8 cellular contexts compared by ENCODE assay signal in genomic region chr16:2858245-2859025, GRCh38. TPM values are rescaled to one million over a fixed set of nuclear protein-coding genes. Genes with fewer than 3 reads are reported as not detected.
DNase-seq lines count a peak whose midpoint lies in the region; ATAC-seq and TF ChIP-seq lines count a peak whose summit lies in the region.
"Had no signal": no experiment of that assay in that cellular context is flagged by ENCODE, and none has a peak within 500 bp of the region (broad histone marks: within the 10 kb centered on the region; RNA-seq: fewer than 3 reads in every experiment).

No MANE protein-coding gene starts in this region.

- peaks cover 43% of the 10 kb centered on the region for H3K27me3 Mint-ChIP-seq in WTC11 (ENCODE audit: low read depth)

- H3K9me3 ChIP-seq in HUES48 (ENCODE audit: control insufficient read depth, insufficient read depth, low read length) (peaks cover 11% of the 10 kb centered on the region), neuronal stem cell (replicated peaks in 1 of 2; ENCODE audit: control insufficient read depth in 2 of 2, insufficient read depth in 1 of 2, low read depth in 1 of 2, low read length in 2 of 2) (peaks cover 2 to 14% of the 10 kb centered on the region in 2 donors)

- TF ChIP-seq POLR2A in erythroblast (IDR thresholded peaks at IDR 0.05; ENCODE audit: low read length), result no peak

- peaks cover 21% of the 10 kb centered on the region for H3K9me3 Mint-ChIP-seq in WTC11

- DNase-seq in WTC11 (ENCODE audit: low spot score) (peak; percentile 50), neuronal stem cell (ENCODE audit: low spot score) (no peak), erythroblast (lab: John Stamatoyannopoulos, UW) (no peak)
- DNase-seq: hypothalamus had no signal

- H2BK5ac ChIP-seq in neuronal stem cell (ENCODE audit: low read length), result no peak overlapping the region

- no peak overlapping the region for H3K4me2 ChIP-seq in neuronal stem cell (ENCODE audit: insufficient read depth, low read length, poor library complexity, severe bottlenecking)

- no CpG with 5 or more reads among the region's 23 CpGs for WGBS in neuronal stem cell (ENCODE audit: extremely low coverage in 2 of 2, insufficient read length in 2 of 2, insufficient replicate concordance in 1 of 2), 2 donors

- no peak overlapping the region for H4K91ac ChIP-seq in neuronal stem cell (ENCODE audit: low read depth, low read length, poor library complexity)

- H3K14ac ChIP-seq in neuronal stem cell (ENCODE audit: low read length), result no peak overlapping the region

- H2BK120ac ChIP-seq in neuronal stem cell (ENCODE audit: low read depth, low read length), result no peak overlapping the region

- H3K27me3 ChIP-seq in HUES48 (ENCODE audit: control insufficient read depth, insufficient read depth, low read length) (peaks cover 22% of the 10 kb centered on the region), neuronal stem cell (ENCODE audit: control insufficient read depth in 3 of 3, insufficient read depth in 3 of 3, low read depth in 1 of 3, low read length in 3 of 3) (peaks cover 13 to 41% (median 32%) of the 10 kb centered on the region in 3 experiments)

- H3K4me3 Mint-ChIP-seq in WTC11, result peak overlapping the region; percentile 91

- H3K4me1 ChIP-seq in HUES48 (ENCODE audit: control insufficient read depth, insufficient read depth, low read length), result peaks cover 7% of the 10 kb centered on the region; the same call in 1 of the 2 replicates
- no peaks in the 10 kb centered on the region for H3K4me1 ChIP-seq in neuronal stem cell (ENCODE audit: control insufficient read depth in 2 of 2, insufficient read depth in 1 of 2, low read depth in 1 of 2, low read length in 2 of 2)

- H3K23ac ChIP-seq in neuronal stem cell (ENCODE audit: low read depth, low read length, poor library complexity), result no peak overlapping the region

- H3K27ac Mint-ChIP-seq in WTC11, result no peak overlapping the region

- H2BK15ac ChIP-seq in neuronal stem cell (ENCODE audit: low read length), result no peak overlapping the region

- H3K36me3 ChIP-seq in HUES48 (ENCODE audit: control insufficient read depth, insufficient read depth, low read length) (no peaks in the 10 kb centered on the region), neuronal stem cell (replicated peaks in 1 of 2; ENCODE audit: control insufficient read depth in 2 of 2, insufficient read depth in 2 of 2, low read length in 2 of 2) (no peaks in the 10 kb centered on the region)

- H2AFZ ChIP-seq in neuronal stem cell (ENCODE audit: low read length), result peak overlapping the region; percentile 83

- no peak overlapping the region for H3K4ac ChIP-seq in neuronal stem cell (ENCODE audit: low read length)

- H3K4me1 Mint-ChIP-seq in WTC11, result peaks cover 5% of the 10 kb centered on the region

- H3K9ac ChIP-seq in HUES48 (ENCODE audit: low read depth, low read length), result no peak overlapping the region
- H3K9ac ChIP-seq in neuronal stem cell (ENCODE audit: low read depth, low read length, poor library complexity), result no peak overlapping the region

- no peak overlapping the region for H2AK5ac ChIP-seq in neuronal stem cell (ENCODE audit: low read depth, low read length)

- no peak overlapping the region for H4K8ac ChIP-seq in neuronal stem cell (ENCODE audit: low read depth, low read length)

- peaks cover 8% of the 10 kb centered on the region for H3K36me3 Mint-ChIP-seq in WTC11

- POLR2A ChIA-PET in WTC11 (lab: Charles Lee), result interaction anchor here (0.6 kb wide), 1 partner anchor 131 kb away, joined by 5 read pairs; no protein-coding TSS in a partner anchor

- no peak overlapping the region for H2BK12ac ChIP-seq in neuronal stem cell (ENCODE audit: low read length)

- CTCF ChIA-PET in WTC11 (lab: Charles Lee), result interaction anchor here (0.8 to 2.5 kb wide), 9 partner anchors 10 to 105 kb away, joined by 3 to 12 read pairs (median 4); partner anchors contain the start of genes KREMEN2 and PRSS41

- no peaks in the 10 kb centered on the region for H3K79me1 ChIP-seq in neuronal stem cell (ENCODE audit: low read depth, low read length)

- TF ChIP-seq CTCF in WTC11 (IDR thresholded peaks at IDR 0.05), result no peak

- no peak overlapping the region for H3K27ac ChIP-seq in HUES48 (ENCODE audit: low read depth, low read length)
- no peak overlapping the region for H3K27ac ChIP-seq in neuronal stem cell (replicated peaks; ENCODE audit: low read length)

- ATAC-seq in WTC11 (peak; percentile 53), HG02571 (IDR thresholded peaks at IDR 0.05; ENCODE audit: unreplicated experiment) (no peak), GM19455 (IDR thresholded peaks at IDR 0.05; ENCODE audit: unreplicated experiment) (no peak)

- H3K4me3 ChIP-seq in HUES48 (ENCODE audit: low read depth, low read length) (peak overlapping the region; percentile 61), neuronal stem cell (ENCODE audit: low read length in 2 of 2) (no peak overlapping the region)

- H3K18ac ChIP-seq in neuronal stem cell (ENCODE audit: low read length), result peak overlapping the region; percentile 38

TF ChIP-seq in WTC11, 78 proteins besides CTCF, POLR2A, EP300 and RAD21:
- TF ChIP-seq HMGA2 (CRISPR knock-in tag; IDR thresholded peaks at IDR 0.05), result no peak
- no peak for TF ChIP-seq NFE2L1 (CRISPR knock-in tag; IDR thresholded peaks at IDR 0.05)
- TF ChIP-seq JUN (CRISPR knock-in tag; IDR thresholded peaks at IDR 0.05), result no peak
- TF ChIP-seq ZNF512 (CRISPR knock-in tag; IDR thresholded peaks at IDR 0.05; ENCODE audit: borderline replicate concordance), result no peak
- TF ChIP-seq CBFB (CRISPR knock-in tag; IDR thresholded peaks at IDR 0.05; ENCODE audit: low read depth), result no peak
- TF ChIP-seq ZNF671 (CRISPR knock-in tag; IDR thresholded peaks at IDR 0.05), result no peak
- TF ChIP-seq E2F1 (CRISPR knock-in tag; IDR thresholded peaks at IDR 0.05), result no peak
- no peak for TF ChIP-seq GRHL2 (CRISPR knock-in tag; IDR thresholded peaks at IDR 0.05; ENCODE audit: insufficient replicate concordance, severe bottlenecking)
- TF ChIP-seq GTF2I (CRISPR knock-in tag; conservative IDR thresholded peaks at IDR 0.05), result no peak
- no peak for TF ChIP-seq ZNF219 (CRISPR knock-in tag; IDR thresholded peaks at IDR 0.05; ENCODE audit: borderline replicate concordance)
- no peak for TF ChIP-seq ATF3 (CRISPR knock-in tag; conservative IDR thresholded peaks at IDR 0.05)
- TF ChIP-seq SOX15 (CRISPR knock-in tag; IDR thresholded peaks at IDR 0.05), result no peak
- TF ChIP-seq ZNF232 (CRISPR knock-in tag; IDR thresholded peaks at IDR 0.05), result no peak
- no peak for TF ChIP-seq NR3C1 (CRISPR knock-in tag; conservative IDR thresholded peaks at IDR 0.05; ENCODE audit: low read depth)
TF ChIP-seq in WTC11: peak in this region for 0.

RNA-seq across cellular contexts. Expression of gene PRSS22, which starts 0.5 kb away (rescaled TPM):
- 2.3 to 3.9 TPM (median 3.0 TPM) in 3 replicates for total RNA-seq in WTC11 (2021)
- not detected for polyA plus RNA-seq in neuronal stem cell (2013, experiment 1 of 2)
- not detected for polyA plus RNA-seq in neuronal stem cell (2013, experiment 2 of 2)
- total RNA-seq: activated CD8-positive, alpha-beta memory T cell treated with anti-CD3 and anti-CD28 coated beads for 36 hours had no signal

RNA-seq across cellular contexts. Expression of gene FLYWCH2, which starts 24.6 kb away (rescaled TPM):
- 19.7 to 25.0 TPM (median 20.7 TPM) in 3 replicates for total RNA-seq in WTC11 (2021)
- polyA plus RNA-seq in neuronal stem cell (2013, experiment 1 of 2), result 25.5 TPM
- 24.0 TPM for polyA plus RNA-seq in neuronal stem cell (2013, experiment 2 of 2)

RNA-seq across cellular contexts. Expression of gene ZG16B, which starts 28.3 kb away (rescaled TPM):
- not detected in 3 replicates for total RNA-seq in WTC11 (2021)
- polyA plus RNA-seq in neuronal stem cell (2013, experiment 1 of 2), result not detected
- not detected for polyA plus RNA-seq in neuronal stem cell (2013, experiment 2 of 2)

RNA-seq across cellular contexts. Expression of gene PRSS21, which starts 41.4 kb away (rescaled TPM):
- total RNA-seq in WTC11 (2021), result 1.2 to 1.5 TPM (median 1.4 TPM) in 3 replicates
- not detected for polyA plus RNA-seq in neuronal stem cell (2013, experiment 1 of 2)
- not detected for polyA plus RNA-seq in neuronal stem cell (2013, experiment 2 of 2)

RNA-seq across cellular contexts. Expression of gene FLYWCH1, which starts 53.3 kb away (rescaled TPM):
- 27.2 to 34.2 TPM (median 32.6 TPM) in 3 replicates for total RNA-seq in WTC11 (2021)
- polyA plus RNA-seq in neuronal stem cell (2013, experiment 1 of 2), result 8.3 TPM
- polyA plus RNA-seq in neuronal stem cell (2013, experiment 2 of 2), result 8.3 TPM
